23 cellular contexts compared by ENCODE assay signal in genomic region chr7:41059796-41060195, GRCh38.
"Had no signal": no experiment of that assay in that cellular context is flagged by ENCODE, and none has a peak within 500 bp of the region (broad histone marks: within the 10 kb centered on the region; RNA-seq: fewer than 3 reads in every experiment).

No MANE protein-coding gene starts in this region.

- H3K27ac ChIP-seq: dorsolateral prefrontal cortex, left ventricle myocardium inferior, lower lobe of right lung, parathyroid adenoma, psoas muscle, right lobe of liver, stomach, thoracic aorta, transverse colon had no signal

- H3K27me3 ChIP-seq: esophagus squamous epithelium, right lobe of liver, stomach, transverse colon had no signal

- H3K4me1 Mint-ChIP-seq: naive B cell; stimulated activated naive B cell treated with anti-CD40 and anti-IgM and Interleukin-4, amounts not matched to agents 10 μg/mL and 1 μg/mL and 100 μg/mL, for 72 hours had no signal

- ATAC-seq: left cardiac atrium; psoas muscle; stimulated activated naive B cell treated with anti-CD40 and anti-IgM and Interleukin-4, amounts not matched to agents 10 μg/mL and 1 μg/mL and 100 μg/mL, for 72 hours had no signal

- DNase-seq: cortex of kidney; dorsolateral prefrontal cortex; effector CD8-positive, alpha-beta T cell; esophagus squamous epithelium; kidney; left cardiac atrium; left ventricle myocardium inferior; lower lobe of right lung; naive B cell; occipital lobe; psoas muscle; retina; right lobe of liver; stimulated activated CD4-positive, alpha-beta T cell treated with anti-CD3 and anti-CD28 coated beads, Interleukin-2, amount 100 ng/mL, for 24 hours; stimulated activated CD4-positive, alpha-beta T cell treated with anti-CD3 and anti-CD28 coated beads, Interleukin-4, amount 100 ng/mL, for 4 hours; stimulated activated naive B cell treated with anti-CD40 and anti-IgM and Interleukin-4, amounts not matched to agents 10 μg/mL and 1 μg/mL and 100 μg/mL, for 72 hours; stomach; substantia nigra; transverse colon had no signal

- H3K4me3 ChIP-seq: dorsolateral prefrontal cortex, esophagus squamous epithelium, left ventricle myocardium inferior, lower lobe of right lung, psoas muscle, right lobe of liver, stomach, thoracic aorta, transverse colon had no signal

- H2AFZ ChIP-seq: parathyroid adenoma had no signal

- H3K27me3 Mint-ChIP-seq: naive B cell; stimulated activated naive B cell treated with anti-CD40 and anti-IgM and Interleukin-4, amounts not matched to agents 10 μg/mL and 1 μg/mL and 100 μg/mL, for 72 hours had no signal

- H3K9me3 ChIP-seq: esophagus squamous epithelium, lower lobe of right lung, psoas muscle, right lobe of liver, stomach, thoracic aorta, transverse colon had no signal

- H3K4me3 Mint-ChIP-seq: naive B cell; nephron; stimulated activated naive B cell treated with anti-CD40 and anti-IgM and Interleukin-4, amounts not matched to agents 10 μg/mL and 1 μg/mL and 100 μg/mL, for 72 hours had no signal

- H3K27ac Mint-ChIP-seq: naive B cell; nephron; stimulated activated naive B cell treated with anti-CD40 and anti-IgM and Interleukin-4, amounts not matched to agents 10 μg/mL and 1 μg/mL and 100 μg/mL, for 72 hours had no signal

- H3K79me2 ChIP-seq: parathyroid adenoma had no signal

- H3K4me1 ChIP-seq: left ventricle myocardium inferior, lower lobe of right lung, parathyroid adenoma, psoas muscle, stomach, transverse colon had no signal

- FAIRE-seq: endometrium, kidney had no signal

- H3K9ac ChIP-seq: parathyroid adenoma had no signal

- H3K36me3 ChIP-seq: esophagus squamous epithelium, left ventricle myocardium inferior, lower lobe of right lung, right lobe of liver, stomach, thoracic aorta, transverse colon had no signal
